1 cellular context compared by ENCODE assay signal in the genomic region with DNA sequence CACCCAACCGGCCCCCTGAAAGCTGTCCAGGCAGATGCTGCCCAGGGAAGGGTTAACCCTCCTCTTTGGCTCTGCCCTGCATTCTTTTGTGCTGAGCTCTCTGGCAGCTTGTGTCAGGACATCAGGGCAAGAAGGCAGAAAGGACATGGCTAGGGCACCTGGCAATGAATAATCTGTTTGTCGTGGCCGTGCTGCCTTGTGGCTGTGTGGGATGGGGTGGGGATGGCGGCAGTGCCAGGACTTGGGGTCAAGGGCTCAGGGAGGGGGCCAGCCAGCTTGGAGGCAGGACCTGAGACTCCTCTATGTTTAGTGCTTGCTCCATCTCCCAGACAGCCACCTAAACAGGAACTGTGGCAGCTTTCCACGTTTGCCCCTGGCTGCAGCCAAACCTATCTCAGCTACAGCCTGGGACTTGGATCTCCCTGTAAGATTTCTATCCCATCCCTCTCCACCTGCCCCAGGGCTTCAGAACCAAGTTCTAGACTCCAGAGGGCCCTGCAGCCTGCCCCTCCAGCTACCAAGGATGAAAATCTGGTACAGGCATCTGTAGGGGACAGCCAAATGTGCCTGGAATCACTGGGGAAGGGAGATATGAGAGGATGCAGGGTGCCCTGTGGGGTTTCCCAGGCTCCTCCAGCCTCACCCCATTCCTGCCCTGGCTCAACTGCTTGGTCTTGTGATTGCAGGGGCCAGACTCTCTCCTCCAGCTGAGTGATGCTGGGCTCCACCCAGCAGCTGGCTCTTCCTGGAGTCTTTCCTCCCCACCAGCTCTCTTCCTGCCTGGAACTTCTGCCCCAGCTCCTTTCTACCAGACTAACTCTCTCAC.
TF ChIP-seq lines count a peak whose summit lies in the region.

No MANE protein-coding gene starts in this region.

TF ChIP-seq in H1, 55 proteins besides CTCF, POLR2A, EP300 and RAD21:
- TF ChIP-seq PHF8 (conservative IDR thresholded peaks at IDR 0.05; ENCODE audit: low read depth, low read length) (no peak), HDAC2 (IDR thresholded peaks at IDR 0.05; ENCODE audit: borderline replicate concordance in 1 of 2, low read depth in 2 of 2, low read length in 2 of 2) (no peak), CTBP2 (IDR thresholded peaks at IDR 0.05; ENCODE audit: borderline replicate concordance, insufficient read depth, insufficient read length, low read length) (no peak), SIN3A (conservative IDR thresholded peaks at IDR 0.05 in 1 of 2, IDR thresholded peaks at IDR 0.05 in 1 of 2; ENCODE audit: low read depth in 1 of 2, low read length in 2 of 2) (no peak), RBBP5 (IDR thresholded peaks at IDR 0.05; ENCODE audit: borderline replicate concordance, low read depth, low read length) (no peak), TAF7 (optimal IDR thresholded peaks at IDR 0.05; ENCODE audit: borderline replicate concordance, low read depth, low read length) (no peak), SRF (IDR thresholded peaks at IDR 0.05; ENCODE audit: low read depth, low read length) (no peak), CREB1 (IDR thresholded peaks at IDR 0.05) (no peak), CBX5 (IDR thresholded peaks at IDR 0.05; ENCODE audit: low read depth, low read length) (no peak), GABPA (IDR thresholded peaks at IDR 0.05; ENCODE audit: borderline replicate concordance, insufficient read depth, low read length) (no peak), RNF2 (IDR thresholded peaks at IDR 0.05; ENCODE audit: borderline replicate concordance, low read depth, low read length, missing control alignments, poor library complexity, severe bottlenecking) (no peak)
